ENCODE assay signal across 13 cellular contexts in genomic region chr4:6692806-6693205, GRCh38. TPM values are rescaled to one million over a fixed set of nuclear protein-coding genes. Genes with fewer than 3 reads are reported as not detected.
DNase-seq lines count a peak whose midpoint lies in the region; ATAC-seq and TF ChIP-seq lines count a peak whose summit lies in the region.
"Had no signal": no experiment of that assay in that cellular context is flagged by ENCODE, and none has a peak within 500 bp of the region (broad histone marks: within the 10 kb centered on the region; RNA-seq: fewer than 3 reads in every experiment).

No MANE protein-coding gene starts in this region.

- peak overlapping the region; percentile 77 for H3K4me3 Mint-ChIP-seq in Caco-2 (ENCODE audit: unreplicated experiment)
- no peak overlapping the region for H3K4me3 Mint-ChIP-seq in dendritic cell treated with granulocyte-macrophage colony-stimulating factor and Interleukin-4, amounts not matched to agents 40 ng/mL and 50 ng/mL, for 4 days

- H3K79me1 ChIP-seq in trophoblast cell (ENCODE audit: low read length), result peaks cover 54% of the 10 kb centered on the region

- no peak overlapping the region for H3K4me3 ChIP-seq in Caco-2 (ENCODE audit: low read depth, low read length)
- H3K4me3 ChIP-seq in Panc1 (ENCODE audit: low read depth in 2 of 2, low read length in 2 of 2), result no peak overlapping the region
- H3K4me3 ChIP-seq in trophoblast cell (ENCODE audit: low read depth, low read length), result no peak overlapping the region
- H3K4me3 ChIP-seq: sigmoid colon had no signal

- no peak for ATAC-seq in Panc1
- no peak for ATAC-seq in GM21423 (IDR thresholded peaks at IDR 0.05; ENCODE audit: unreplicated experiment)
- no peak for ATAC-seq in GM21737 (IDR thresholded peaks at IDR 0.05; ENCODE audit: unreplicated experiment)

- in situ Hi-C loops in Panc1 (cut with HindIII; ENCODE audit: low pct_unique_long_range_greater_than_20kb, low sequenced_read_pairs), result no loop called here

- peak overlapping the region; percentile 88 for H2BK120ac ChIP-seq in trophoblast cell (ENCODE audit: insufficient read depth, low read length, poor library complexity)

- peak overlapping the region; percentile 7 for H4K12ac ChIP-seq in trophoblast cell (ENCODE audit: low read depth, low read length)

- intact Hi-C loops in Caco-2 (cut with micrococcal nuclease; ENCODE audit: unreplicated experiment) (no loop called here), Panc1 (cut with micrococcal nuclease; ENCODE audit: unreplicated experiment) (no loop called here)
- intact Hi-C loops in dendritic cell treated with granulocyte-macrophage colony-stimulating factor and Interleukin-4, amounts not matched to agents 40 ng/mL and 50 ng/mL, for 4 days (cut with micrococcal nuclease), result no loop called here

- H3K27ac Mint-ChIP-seq in Caco-2 (ENCODE audit: unreplicated experiment), result peak overlapping the region; percentile 88
- peak overlapping the region; percentile 71 for H3K27ac Mint-ChIP-seq in dendritic cell treated with granulocyte-macrophage colony-stimulating factor and Interleukin-4, amounts not matched to agents 40 ng/mL and 50 ng/mL, for 4 days

- no peak for TF ChIP-seq CTCF in Caco-2 (IDR thresholded peaks at IDR 0.05; ENCODE audit: insufficient read depth in 1 of 2, low read depth in 1 of 2, low read length in 1 of 2, severe bottlenecking in 1 of 2, unreplicated experiment in 1 of 2)
- no peak for TF ChIP-seq CTCF in Panc1 (IDR thresholded peaks at IDR 0.05)

- H3K4me1 ChIP-seq in Caco-2 (peaks cover 66% of the 10 kb centered on the region), Panc1 (ENCODE audit: control insufficient read depth, insufficient read depth, low read length) (peaks cover 60% of the 10 kb centered on the region), trophoblast cell (ENCODE audit: control insufficient read depth in 1 of 2, insufficient read depth in 2 of 2, low read length in 2 of 2) (peaks cover 47 to 65% of the 10 kb centered on the region in 2 experiments)

- CTCF ChIA-PET in Caco-2 (lab: Charles Lee) (no interaction called here), Panc1 (lab: Charles Lee) (no interaction called here)

- H2BK5ac ChIP-seq in trophoblast cell (ENCODE audit: low read depth, low read length, poor library complexity), result peak overlapping the region; percentile 88

- no peak overlapping the region for H3K23ac ChIP-seq in trophoblast cell (ENCODE audit: low read length)

- H3K9me3 Mint-ChIP-seq in Caco-2 (ENCODE audit: unreplicated experiment), result no peaks in the 10 kb centered on the region
- H3K9me3 Mint-ChIP-seq in dendritic cell treated with granulocyte-macrophage colony-stimulating factor and Interleukin-4, amounts not matched to agents 40 ng/mL and 50 ng/mL, for 4 days, result no peaks in the 10 kb centered on the region

- H3K4me2 ChIP-seq in trophoblast cell (ENCODE audit: low read length), result no peak overlapping the region

- no peaks in the 10 kb centered on the region for H3K9me3 ChIP-seq in Caco-2
- H3K9me3 ChIP-seq in Panc1 (ENCODE audit: control insufficient read depth, insufficient read depth, low read depth, low read length), result no peaks in the 10 kb centered on the region
- H3K9me3 ChIP-seq in trophoblast cell (ENCODE audit: insufficient read depth, low read depth, low read length), result peaks cover 2% of the 10 kb centered on the region
- H3K9me3 ChIP-seq: sigmoid colon had no signal

- H4K91ac ChIP-seq in trophoblast cell (ENCODE audit: low read depth, low read length), result peak overlapping the region; percentile 92

- H3K27ac ChIP-seq in Panc1 (ENCODE audit: low read length), result peak overlapping the region; percentile 59; the same call in 1 of the 2 replicates
- H3K27ac ChIP-seq in trophoblast cell (ENCODE audit: low read depth, low read length), result peak overlapping the region; percentile 86
- H3K27ac ChIP-seq: sigmoid colon had no signal

- H3K79me2 ChIP-seq in trophoblast cell (ENCODE audit: control insufficient read depth, insufficient read depth, low read length, poor library complexity), result peaks cover 13% of the 10 kb centered on the region

- WGBS in trophoblast cell (ENCODE audit: extremely low coverage, insufficient coverage, insufficient read length), result no CpG with 5 or more reads among the region's 3 CpGs

- BruUV-seq in Caco-2 (replicated peaks; lab: Mats Ljungman, UMichigan) (no TSS peak), Panc1 (replicated peaks; lab: Mats Ljungman, UMichigan) (no TSS peak)

- H3K27me3 ChIP-seq in Caco-2 (replicated peaks; ENCODE audit: control insufficient read depth, insufficient read depth, low read length) (no peaks in the 10 kb centered on the region), Panc1 (ENCODE audit: control insufficient read depth, insufficient read depth, low read length) (no peaks in the 10 kb centered on the region), trophoblast cell (ENCODE audit: insufficient read depth, low read length) (no peaks in the 10 kb centered on the region)
- H3K27me3 ChIP-seq: sigmoid colon had no signal

- H4K8ac ChIP-seq in trophoblast cell (ENCODE audit: low read depth, low read length), result peak overlapping the region; percentile 83

- H3K4me1 Mint-ChIP-seq in Caco-2 (ENCODE audit: low read depth, unreplicated experiment), result peaks cover 55% of the 10 kb centered on the region
- H3K4me1 Mint-ChIP-seq in dendritic cell treated with granulocyte-macrophage colony-stimulating factor and Interleukin-4, amounts not matched to agents 40 ng/mL and 50 ng/mL, for 4 days (ENCODE audit: low read depth), result peaks cover 63% of the 10 kb centered on the region

- peak in 1 of 2 experiments; percentile 48 for DNase-seq in Caco-2
- DNase-seq in Panc1 (ENCODE audit: low read depth, low spot score), result no peak
- DNase-seq in trophoblast cell, result peak; percentile 88 to 92
- DNase-seq in OCI-M2 (lab: John Stamatoyannopoulos, UW; ENCODE audit: unreplicated experiment), result no peak
- DNase-seq in cortex of kidney (lab: John Stamatoyannopoulos, UW), result no peak
- DNase-seq: activated gamma-delta T cell treated with Interleukin-2 at 50 U/mL for 16 hours, NCI-H748 treated with DMSO at 0.1 percent for 48 hours, sigmoid colon, T1000 had no signal

- peak overlapping the region; percentile 14 for H3K4ac ChIP-seq in trophoblast cell (ENCODE audit: low read depth, low read length)

- POLR2A ChIA-PET in Caco-2 (lab: Charles Lee) (interaction anchor here (0.5 to 1.0 kb wide), 3 partner anchors 18 to 346 kb away, joined by 3 to 6 read pairs (median 4); no protein-coding TSS in a partner anchor), Panc1 (lab: Charles Lee) (interaction anchor here (0.6 kb wide), 1 partner anchor 25 kb away, joined by 14 read pairs; no protein-coding TSS in a partner anchor)

- H3K18ac ChIP-seq in trophoblast cell (ENCODE audit: low read length), result peak overlapping the region; percentile 41

- H2BK12ac ChIP-seq in trophoblast cell (ENCODE audit: low read length), result peak overlapping the region; percentile 74

- peak overlapping the region; percentile 78 for H3K14ac ChIP-seq in trophoblast cell (ENCODE audit: low read length)

- no peaks in the 10 kb centered on the region for H3K27me3 Mint-ChIP-seq in Caco-2 (ENCODE audit: insufficient read depth, unreplicated experiment)
- peaks cover 6% of the 10 kb centered on the region for H3K27me3 Mint-ChIP-seq in dendritic cell treated with granulocyte-macrophage colony-stimulating factor and Interleukin-4, amounts not matched to agents 40 ng/mL and 50 ng/mL, for 4 days

- H2AK5ac ChIP-seq in trophoblast cell (ENCODE audit: low read length), result peak overlapping the region; percentile 32

- H3K36me3 Mint-ChIP-seq in Caco-2 (ENCODE audit: insufficient read depth, unreplicated experiment), result peaks cover 39% of the 10 kb centered on the region
- no peaks in the 10 kb centered on the region for H3K36me3 Mint-ChIP-seq in dendritic cell treated with granulocyte-macrophage colony-stimulating factor and Interleukin-4, amounts not matched to agents 40 ng/mL and 50 ng/mL, for 4 days (ENCODE audit: low read depth)

- no peak overlapping the region for H2AFZ ChIP-seq in trophoblast cell (ENCODE audit: insufficient read depth, low read length, poor library complexity)

- H3K36me3 ChIP-seq in Caco-2 (ENCODE audit: control insufficient read depth, insufficient read depth, low read length) (no peaks in the 10 kb centered on the region), Panc1 (ENCODE audit: control insufficient read depth, insufficient read depth, low read length) (no peaks in the 10 kb centered on the region), trophoblast cell (ENCODE audit: control insufficient read depth in 1 of 2, insufficient read depth in 2 of 2, low read length in 2 of 2) (no peaks in the 10 kb centered on the region)
- H3K36me3 ChIP-seq: sigmoid colon had no signal

- no peak overlapping the region for H3K9ac ChIP-seq in trophoblast cell (ENCODE audit: low read length)

RNA-seq across cellular contexts. Expression of gene S100P, which starts 0.9 kb away (rescaled TPM):
- total RNA-seq in Caco-2 (2022), result 70.8 and 96.9 TPM in 2 replicates
- total RNA-seq in Panc1 (2021; ENCODE audit: unreplicated experiment), result 2.3 TPM
- 0.88 TPM for polyA plus RNA-seq in Panc1 (2012; ENCODE audit: insufficient read length)
- 761 and 882 TPM in 2 replicates for polyA plus RNA-seq in trophoblast cell (2013)
- total RNA-seq: G401 had no signal

RNA-seq across cellular contexts. Expression of gene MRFAP1L1, which starts 16.9 kb away (rescaled TPM):
- total RNA-seq in Caco-2 (2022) (46.4 and 47.5 TPM in 2 replicates), Panc1 (2021; ENCODE audit: unreplicated experiment) (29.5 TPM)
- 25.8 TPM for polyA plus RNA-seq in Panc1 (2012; ENCODE audit: insufficient read length)
- 41.1 and 42.0 TPM in 2 replicates for polyA plus RNA-seq in trophoblast cell (2013)

RNA-seq across cellular contexts. Expression of gene BLOC1S4, which starts 23.2 kb away (rescaled TPM):
- total RNA-seq in Caco-2 (2022) (16.6 and 17.2 TPM in 2 replicates), Panc1 (2021; ENCODE audit: unreplicated experiment) (10.7 TPM)
- 15.2 TPM for polyA plus RNA-seq in Panc1 (2012; ENCODE audit: insufficient read length)
- polyA plus RNA-seq in trophoblast cell (2013), result 16.8 TPM in 2 replicates

RNA-seq across cellular contexts. Expression of gene MRFAP1, which starts 52.3 kb away (rescaled TPM):
- total RNA-seq in Caco-2 (2022), result 245 and 254 TPM in 2 replicates
- total RNA-seq in Panc1 (2021; ENCODE audit: unreplicated experiment), result 212 TPM
- polyA plus RNA-seq in Panc1 (2012; ENCODE audit: insufficient read length), result 386 TPM
- 197 and 208 TPM in 2 replicates for polyA plus RNA-seq in trophoblast cell (2013)

Comparison
In these comparisons a context has a peak if more than half of its experiments do, and no peak if none do; other contexts are left out.
1. DNase-seq: peak in trophoblast cell (2 of 2); none in Panc1 (single experiment), OCI-M2 (single experiment) and cortex of kidney (single experiment).
2. RNA of gene S100P, which starts 0.9 kb away (total RNA-seq): 70.8 to 96.9 TPM in Caco-2; 2.3 TPM in Panc1 (single experiment); every median in the first group is over 10 times any median in the second.